8 cellular contexts compared by ENCODE assay signal in the genomic region with DNA sequence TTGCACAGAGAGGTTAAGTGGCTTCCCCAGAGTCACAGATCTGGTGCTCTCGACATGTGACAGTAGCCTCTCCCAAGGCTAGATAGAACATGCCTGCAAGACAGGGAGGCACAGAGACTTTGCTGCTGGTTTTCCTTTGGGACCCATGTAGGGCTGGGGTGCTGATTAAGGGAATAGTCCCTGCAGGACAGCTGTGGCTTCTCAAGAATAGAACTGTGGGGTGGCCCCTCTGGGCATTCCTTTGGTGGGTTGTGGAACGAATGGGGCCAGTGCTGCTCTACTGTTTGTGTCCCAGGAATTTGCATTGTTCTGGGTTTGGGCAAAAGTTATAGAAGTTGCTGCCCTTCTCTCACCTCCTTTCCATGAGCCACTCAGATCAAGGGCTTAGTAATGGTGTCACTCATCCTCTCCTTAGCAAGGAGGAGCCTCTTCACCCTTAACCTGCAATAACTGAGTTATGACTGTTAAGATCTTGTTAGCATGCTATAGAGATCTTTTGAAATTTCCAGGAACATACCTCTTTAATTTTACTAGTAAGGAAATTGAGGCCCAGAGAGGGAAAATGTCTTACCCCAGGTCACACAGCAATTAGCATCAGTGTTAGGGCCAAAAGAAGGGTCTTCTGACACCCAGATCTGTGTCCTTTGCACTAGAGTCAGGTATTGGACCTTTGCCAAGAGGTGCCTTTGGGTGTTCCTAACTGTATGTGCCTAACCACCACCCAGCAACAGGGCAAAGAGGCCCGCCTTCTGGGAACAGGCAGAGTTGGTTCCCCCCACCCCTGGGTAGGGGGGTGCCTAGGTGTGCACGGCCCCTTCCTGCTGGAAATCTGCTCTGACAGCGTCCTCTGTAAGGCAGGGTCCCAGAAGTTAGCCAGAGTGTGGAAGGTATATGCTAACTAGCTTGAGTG. TPM values are rescaled to one million over a fixed set of nuclear protein-coding genes. Genes with fewer than 3 reads are reported as not detected.
A peak's percentile ranks its signal among the peaks of the same experiment; 100 is the strongest.
DNase-seq lines count a peak whose midpoint lies in the region; ATAC-seq and TF ChIP-seq lines count a peak whose summit lies in the region.
"Had no signal": no experiment of that assay in that cellular context is flagged by ENCODE, and none has a peak within 500 bp of the region (broad histone marks: within the 10 kb centered on the region; RNA-seq: fewer than 3 reads in every experiment).

No MANE protein-coding gene starts in this region.

- H3K4me3 ChIP-seq in gastrocnemius medialis (no peak overlapping the region), SK-N-SH (ENCODE audit: low read depth in 2 of 2, low read length in 1 of 2) (no peak overlapping the region)

- H2BK5ac ChIP-seq in H9 (ENCODE audit: insufficient read length, low read length): no peak overlapping the region

- H3K27me3 Mint-ChIP-seq in H9 (ENCODE audit: low read depth): no peaks in the 10 kb centered on the region

- in situ Hi-C loops in gastrocnemius medialis (cut with MboI; ENCODE audit: low sequenced_read_pairs in 4 of 4): no loop called here

- H3K27me3 ChIP-seq in H9 (ENCODE audit: insufficient read depth, low read length): no peaks in the 10 kb centered on the region
- no peaks in the 10 kb centered on the region for H3K27me3 ChIP-seq in gastrocnemius medialis
- H3K27me3 ChIP-seq in SK-N-SH (ENCODE audit: insufficient read depth): no peaks in the 10 kb centered on the region

- H3K9me3 Mint-ChIP-seq in H9: no peaks in the 10 kb centered on the region
- H3K9me3 Mint-ChIP-seq: nephron progenitor cell had no signal

- H3K36me3 Mint-ChIP-seq in H9 (ENCODE audit: insufficient read depth in 1 of 3, low read depth in 3 of 3): peaks cover 33 to 82% (median 54%) of the 10 kb centered on the region in 3 experiments

- no peak overlapping the region for H4K8ac ChIP-seq in H9 (replicated peaks; ENCODE audit: insufficient read length, low read depth, low read length)

- H3K56ac ChIP-seq in H9 (ENCODE audit: insufficient read length, low read depth, low read length): no peak overlapping the region

- CTCF ChIA-PET in SK-N-SH (lab: Yijun Ruan, JAX): interaction anchor here (1.3 to 4.0 kb wide), 3 partner anchors 36 to 168 kb away, joined by 4 to 20 read pairs (median 12); no protein-coding TSS in a partner anchor

- no peak overlapping the region for H3K4ac ChIP-seq in H9 (ENCODE audit: low read depth, low read length)

- WGBS in H9 (ENCODE audit: extremely low coverage, insufficient read length, low lambda C conversion rate): no CpG with 5 or more reads among the region's 5 CpGs
- WGBS in SK-N-SH (ENCODE audit: low lambda C conversion rate): 93% methylated on average over 3 of the region's 5 CpGs

- H3K27ac Mint-ChIP-seq in H9: peak overlapping the region in 2 of 3 experiments; percentile 65 to 96; a peak in 5 of 7 replicates
- H3K27ac Mint-ChIP-seq: nephron progenitor cell had no signal

- no peak overlapping the region for H3K18ac ChIP-seq in H9 (ENCODE audit: insufficient read length, low read depth, low read length)

- no peak overlapping the region for H4K91ac ChIP-seq in H9 (ENCODE audit: insufficient read length, low read depth, low read length)

- H3K9me2 ChIP-seq in SK-N-SH: no peaks in the 10 kb centered on the region

- TF ChIP-seq CTCF in H9 (conservative IDR thresholded peaks at IDR 0.05): no peak
- TF ChIP-seq CTCF in gastrocnemius medialis (IDR thresholded peaks at IDR 0.05 in 4 of 5, conservative IDR thresholded peaks at IDR 0.05 in 1 of 5): no peak
- no peak for TF ChIP-seq CTCF in SK-N-SH (IDR thresholded peaks at IDR 0.05)

- POLR2A ChIA-PET in SK-N-SH (lab: Yijun Ruan, JAX): no interaction called here

- H3K4me2 ChIP-seq in H9 (ENCODE audit: insufficient read depth, insufficient read length, low read length) (no peak overlapping the region), SK-N-SH (no peak overlapping the region)

- no peaks in the 10 kb centered on the region for H3K79me1 ChIP-seq in H9 (ENCODE audit: insufficient read depth, low read depth, low read length, poor library complexity, severe bottlenecking)

- H3K79me2 ChIP-seq in H9 (ENCODE audit: insufficient read depth, low read length): no peaks in the 10 kb centered on the region; the same call in 1 of the 2 replicates
- H3K79me2 ChIP-seq in SK-N-SH (ENCODE audit: insufficient read depth): no peaks in the 10 kb centered on the region; the same call in 1 of the 2 replicates

- no peaks in the 10 kb centered on the region for H3K9me3 ChIP-seq in H9 (ENCODE audit: control insufficient read depth, low read depth, low read length)
- H3K9me3 ChIP-seq in gastrocnemius medialis: no peaks in the 10 kb centered on the region
- H3K9me3 ChIP-seq in SK-N-SH: no peaks in the 10 kb centered on the region

- H3K36me3 ChIP-seq in gastrocnemius medialis (peaks cover 0 to 19% of the 10 kb centered on the region in 2 donors), SK-N-SH (replicated peaks in 1 of 2; ENCODE audit: control insufficient read depth in 1 of 2, insufficient read depth in 2 of 2, low read length in 1 of 2) (peaks cover 0 to 3% of the 10 kb centered on the region in 2 experiments)

- H2BK15ac ChIP-seq in H9 (ENCODE audit: low read depth, low read length): no peak overlapping the region

- H4K5ac ChIP-seq in H9 (ENCODE audit: insufficient read length, low read depth, low read length): no peak overlapping the region

- intact Hi-C loops in gastrocnemius medialis (cut with DNase I; ENCODE audit: low total_unique reads): loop anchor here (2.0 kb wide), 1 partner anchor 37 kb away; no protein-coding TSS in a partner anchor

- H2AFZ ChIP-seq in H9 (ENCODE audit: low read length) (no peak overlapping the region), SK-N-SH (ENCODE audit: low read depth) (no peak overlapping the region)

- H3K4me1 Mint-ChIP-seq in H9: peaks cover 16 to 19% of the 10 kb centered on the region in 2 experiments

- no peak overlapping the region for H3K14ac ChIP-seq in H9 (ENCODE audit: insufficient read depth, low read length)

- H4K20me1 ChIP-seq in H9 (ENCODE audit: control insufficient read depth, insufficient read depth, insufficient read length): no peaks in the 10 kb centered on the region
- no peaks in the 10 kb centered on the region for H4K20me1 ChIP-seq in SK-N-SH (ENCODE audit: insufficient read depth)

- H3K4me3 Mint-ChIP-seq in H9: no peak overlapping the region
- H3K4me3 Mint-ChIP-seq: nephron progenitor cell had no signal

- H3K4me1 ChIP-seq in H9 (ENCODE audit: insufficient read depth, low read length) (no peaks in the 10 kb centered on the region), gastrocnemius medialis (peaks cover 77 to 94% of the 10 kb centered on the region in 2 donors), SK-N-SH (ENCODE audit: control insufficient read depth in 1 of 2, insufficient read depth in 2 of 2, low read depth in 1 of 2, low read length in 1 of 2) (peaks cover 16 to 69% of the 10 kb centered on the region in 2 experiments; a peak in 2 of 4 replicates)

- no peak overlapping the region for H3K9ac ChIP-seq in H9 (ENCODE audit: extremely low read depth, insufficient read length, low read length)
- no peak overlapping the region for H3K9ac ChIP-seq in SK-N-SH

- no peak overlapping the region for H2BK12ac ChIP-seq in H9 (ENCODE audit: insufficient read length, low read depth, low read length)

- TF ChIP-seq POLR2A in gastrocnemius medialis (IDR thresholded peaks at IDR 0.05): no peak

- ATAC-seq in esophagus mucosa (peak; percentile 9), gastrocnemius medialis (no peak)

- DNase-seq in H9 (no peak), RPMI8226 (peak; percentile 28), gastrocnemius medialis (no peak), COR-L47 (lab: John Stamatoyannopoulos, UW) (no peak), SK-N-SH (no peak), NCI-H2081 treated with DMSO at 0.1 percent for 48 hours (lab: John Stamatoyannopoulos, UW) (no peak)
- DNase-seq: nephron progenitor cell had no signal

- TF ChIP-seq RAD21 in SK-N-SH (IDR thresholded peaks at IDR 0.05; ENCODE audit: low read length): no peak

- no peaks in the 10 kb centered on the region for H3F3A ChIP-seq in SK-N-SH (replicated peaks; ENCODE audit: insufficient read depth)

- no peak overlapping the region for H3T11ph ChIP-seq in H9 (ENCODE audit: low read length)

- TF ChIP-seq EP300 in SK-N-SH (IDR thresholded peaks at IDR 0.05; ENCODE audit: borderline replicate concordance in 1 of 2, low read depth in 1 of 2, low read length in 1 of 2): no peak

- H2AK5ac ChIP-seq in H9 (ENCODE audit: insufficient read length, low read length): no peak overlapping the region

- H2BK20ac ChIP-seq in H9 (ENCODE audit: low read depth, low read length, poor library complexity, severe bottlenecking): no peak overlapping the region

- H3K23me2 ChIP-seq in H9 (ENCODE audit: insufficient read length, low read depth, low read length, poor library complexity, severe bottlenecking): no peaks in the 10 kb centered on the region

- no peak overlapping the region for H2BK120ac ChIP-seq in H9 (ENCODE audit: low read depth, low read length, poor library complexity, severe bottlenecking)

- no peak overlapping the region for H3K27ac ChIP-seq in H9 (ENCODE audit: insufficient read length, low read depth, low read length)
- H3K27ac ChIP-seq in gastrocnemius medialis: peak overlapping the region; percentile 82 to 89 (median 86)
- no peak overlapping the region; a peak in 1 of 4 replicates for H3K27ac ChIP-seq in SK-N-SH (ENCODE audit: low read depth in 2 of 2, low read length in 1 of 2)

- H3K23ac ChIP-seq in H9 (ENCODE audit: insufficient read length, low read depth, low read length): no peak overlapping the region

TF ChIP-seq in SK-N-SH, 30 proteins besides CTCF, POLR2A, EP300 and RAD21 (continues in another document):
- TF ChIP-seq YY1 (IDR thresholded peaks at IDR 0.05; ENCODE audit: low read depth) (no peak), EZH2phosphoT487 (IDR thresholded peaks at IDR 0.05; ENCODE audit: borderline replicate concordance, low read depth) (no peak), RFX5 (IDR thresholded peaks at IDR 0.05; ENCODE audit: low read length) (no peak), CHD2 (IDR thresholded peaks at IDR 0.05; ENCODE audit: low read length, partially characterized antibody) (no peak), GATA2 (CRISPR knock-in tag; IDR thresholded peaks at IDR 0.05) (no peak), GABPA (IDR thresholded peaks at IDR 0.05; ENCODE audit: low read depth) (no peak)
- TF ChIP-seq, protein P1, sequence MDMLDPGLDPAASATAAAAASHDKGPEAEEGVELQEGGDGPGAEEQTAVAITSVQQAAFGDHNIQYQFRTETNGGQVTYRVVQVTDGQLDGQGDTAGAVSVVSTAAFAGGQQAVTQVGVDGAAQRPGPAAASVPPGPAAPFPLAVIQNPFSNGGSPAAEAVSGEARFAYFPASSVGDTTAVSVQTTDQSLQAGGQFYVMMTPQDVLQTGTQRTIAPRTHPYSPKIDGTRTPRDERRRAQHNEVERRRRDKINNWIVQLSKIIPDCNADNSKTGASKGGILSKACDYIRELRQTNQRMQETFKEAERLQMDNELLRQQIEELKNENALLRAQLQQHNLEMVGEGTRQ (IDR thresholded peaks at IDR 0.05; ENCODE audit: borderline replicate concordance, low read depth, low read length): no peak

RNA-seq across cellular contexts. Expression of gene CD9, which starts 31.4 kb away (rescaled TPM):
- total RNA-seq in H9 (2021) (131 and 132 TPM in 2 replicates), esophagus mucosa (597 TPM), gastrocnemius medialis (10 to 100 TPM; 26.7 to 50.6 (median 48.4) TPM)
- polyA plus RNA-seq in SK-N-SH (2012; rRNA removed): 76.6 and 77.3 TPM in 2 replicates
- 71.1 and 79.7 TPM in 2 replicates for polyA plus RNA-seq in SK-N-SH (2012; cell fraction: cytosol; rRNA removed)
- 33.1 and 44.1 TPM in 2 replicates for polyA plus RNA-seq in SK-N-SH (2012; cell fraction: nucleus; rRNA removed)

Comparison
In these comparisons a context has a peak if more than half of its experiments do, and no peak if none do; other contexts are left out.
1. H3K27ac ChIP-seq: peak in gastrocnemius medialis (4 of 4); none in H9 (single experiment) and SK-N-SH (0 of 2).